In genomic region chr16:81821422-81822128, GRCh38 we compare ENCODE assay signal across 9 cellular contexts. TPM values are rescaled to one million over a fixed set of nuclear protein-coding genes. Genes with fewer than 3 reads are reported as not detected.
DNase-seq lines count a peak whose midpoint lies in the region; ATAC-seq, FAIRE-seq and TF ChIP-seq lines count a peak whose summit lies in the region.
"Had no signal": no experiment of that assay in that cellular context is flagged by ENCODE, and none has a peak within 500 bp of the region (broad histone marks: within the 10 kb centered on the region; RNA-seq: fewer than 3 reads in every experiment).

No MANE protein-coding gene starts in this region.

- no peak overlapping the region for H3K9ac ChIP-seq in astrocyte (ENCODE audit: low read length)

- WGBS in body of pancreas, 2 donors: 68 to 80% methylated on average over 9 to 10 of the region's 10 CpGs

- no peaks in the 10 kb centered on the region for H3K9me3 Mint-ChIP-seq in CD4-positive, alpha-beta T cell
- peaks cover 5% of the 10 kb centered on the region for H3K9me3 Mint-ChIP-seq in astrocyte (ENCODE audit: unreplicated experiment)

- no peak for ATAC-seq in CD4-positive, alpha-beta T cell (ENCODE audit: poor library complexity)
- ATAC-seq in GM19328 (IDR thresholded peaks at IDR 0.05; ENCODE audit: unreplicated experiment): peak; percentile 37
- ATAC-seq in HG03097 (IDR thresholded peaks at IDR 0.05; ENCODE audit: low FRiP score, unreplicated experiment): peak; percentile 48
- no peak for ATAC-seq in body of pancreas

- H3K4me1 ChIP-seq in astrocyte (ENCODE audit: insufficient read depth, low read length) (no peaks in the 10 kb centered on the region), body of pancreas (no peaks in the 10 kb centered on the region)

- no peak for TF ChIP-seq POLR2A in body of pancreas (IDR thresholded peaks at IDR 0.05)

- no peaks in the 10 kb centered on the region for H3K9me3 ChIP-seq in CD4-positive, alpha-beta T cell (ENCODE audit: control insufficient read depth, low read length)
- no peaks in the 10 kb centered on the region for H3K9me3 ChIP-seq in astrocyte (ENCODE audit: insufficient read depth, low read depth, low read length)
- no peaks in the 10 kb centered on the region for H3K9me3 ChIP-seq in body of pancreas

- no peak for DNase-seq in CD4-positive, alpha-beta T cell
- DNase-seq in astrocyte (ENCODE audit: low read depth): peak; percentile 6
- DNase-seq in body of pancreas: no peak
- no peak for DNase-seq in COLO829 (ENCODE audit: low spot score)
- no peak for DNase-seq in HuH-7.5 (ENCODE audit: low spot score)
- DNase-seq in NCI-H1930 (lab: John Stamatoyannopoulos, UW): no peak
- DNase-seq: NCI-H1436 treated with DMSO at 0.1 percent for 48 hours had no signal

- H3K36me3 ChIP-seq in astrocyte (ENCODE audit: insufficient read depth, low read length) (no peaks in the 10 kb centered on the region), body of pancreas (replicated peaks in 1 of 2; ENCODE audit: insufficient read depth in 1 of 2, low read depth in 2 of 2) (no peaks in the 10 kb centered on the region)

- peak overlapping the region; percentile 31 for H3K4me2 ChIP-seq in astrocyte (ENCODE audit: low read length)

- H3K79me2 ChIP-seq in astrocyte (ENCODE audit: insufficient read depth, low read length): no peaks in the 10 kb centered on the region

- peak overlapping the region; percentile 30 for H3K27ac ChIP-seq in CD4-positive, alpha-beta T cell (ENCODE audit: low read depth, low read length)
- H3K27ac ChIP-seq in astrocyte (ENCODE audit: low read depth, low read length): no peak overlapping the region
- H3K27ac ChIP-seq in body of pancreas: no peak overlapping the region

- H3K4me1 Mint-ChIP-seq in CD4-positive, alpha-beta T cell (ENCODE audit: low read depth): no peaks in the 10 kb centered on the region
- H3K4me1 Mint-ChIP-seq in astrocyte (ENCODE audit: low read depth, unreplicated experiment): peaks cover 9% of the 10 kb centered on the region

- TF ChIP-seq CTCF in CD4-positive, alpha-beta T cell (IDR thresholded peaks at IDR 0.05): no peak
- TF ChIP-seq CTCF in astrocyte (IDR thresholded peaks at IDR 0.05; ENCODE audit: insufficient read depth, low read depth, low read length): no peak
- TF ChIP-seq CTCF in body of pancreas (IDR thresholded peaks at IDR 0.05): no peak

- no peak overlapping the region for H2AFZ ChIP-seq in astrocyte (ENCODE audit: low read depth, low read length)

- no peak overlapping the region for H3K27ac Mint-ChIP-seq in CD4-positive, alpha-beta T cell
- no peak overlapping the region for H3K27ac Mint-ChIP-seq in astrocyte (ENCODE audit: unreplicated experiment)

- no peaks in the 10 kb centered on the region for H3K27me3 Mint-ChIP-seq in CD4-positive, alpha-beta T cell
- H3K27me3 Mint-ChIP-seq in astrocyte (ENCODE audit: low read depth, unreplicated experiment): peaks cover 4% of the 10 kb centered on the region

- CTCF ChIA-PET in CD4-positive, alpha-beta T cell (lab: Charles Lee): no interaction called here

- intact Hi-C loops in CD4-positive, alpha-beta T cell (cut with DNase I, micrococcal nuclease): no loop called here
- intact Hi-C loops in body of pancreas (cut with DNase I): no loop called here

- H3K27me3 ChIP-seq in CD4-positive, alpha-beta T cell (ENCODE audit: control insufficient read depth, insufficient read depth, low read length): no peaks in the 10 kb centered on the region
- H3K27me3 ChIP-seq in astrocyte (ENCODE audit: insufficient read depth, low read length) (no peaks in the 10 kb centered on the region), body of pancreas (no peaks in the 10 kb centered on the region)

- FAIRE-seq in astrocyte (lab: Jason Lieb, UNC): no peak

- H3K4me3 Mint-ChIP-seq in CD4-positive, alpha-beta T cell: no peak overlapping the region
- H3K4me3 Mint-ChIP-seq in astrocyte (ENCODE audit: unreplicated experiment): no peak overlapping the region

- POLR2A ChIA-PET in CD4-positive, alpha-beta T cell (lab: Charles Lee): no interaction called here

- no peaks in the 10 kb centered on the region for H4K20me1 ChIP-seq in astrocyte (ENCODE audit: insufficient read depth, low read length)

- no peaks in the 10 kb centered on the region for H3K36me3 Mint-ChIP-seq in CD4-positive, alpha-beta T cell (ENCODE audit: low read depth)
- H3K36me3 Mint-ChIP-seq in astrocyte (ENCODE audit: low read depth, unreplicated experiment): no peaks in the 10 kb centered on the region

- H3K4me3 ChIP-seq in astrocyte (ENCODE audit: insufficient read depth, low read depth, low read length) (no peak overlapping the region), body of pancreas (no peak overlapping the region)

RNA-seq across cellular contexts. Expression of gene PLCG2, which starts 42.5 kb away (rescaled TPM):
- 1 to 10 TPM in 1 of 2 experiments, under 1 TPM in 1; 0.92 to 1.5 TPM for total RNA-seq in CD4-positive, alpha-beta T cell
- total RNA-seq in astrocyte (3.1 and 5.3 TPM in 2 replicates), body of pancreas (1 to 10 TPM; 6.7 to 9.6 TPM)

Comparison
In these comparisons a context has a peak if more than half of its experiments do, and no peak if none do; other contexts are left out.
1. ATAC-seq: peak in GM19328 (single experiment) and HG03097 (single experiment); none in CD4-positive, alpha-beta T cell (single experiment) and body of pancreas (single experiment).